In genomic region chr13:74891610-74892009, GRCh38 we compare ENCODE assay signal across 14 cellular contexts.
DNase-seq lines count a peak whose midpoint lies in the region; ATAC-seq, FAIRE-seq and TF ChIP-seq lines count a peak whose summit lies in the region.
"Had no signal": no experiment of that assay in that cellular context is flagged by ENCODE, and none has a peak within 500 bp of the region (broad histone marks: within the 10 kb centered on the region; RNA-seq: fewer than 3 reads in every experiment).

No MANE protein-coding gene starts in this region.

- POLR2A ChIA-PET in PC-3 (lab: Charles Lee; ENCODE audit: unreplicated experiment), result no interaction called here

- DNase-seq in H54 (ENCODE audit: insufficient read length, low spot score), result no peak
- DNase-seq in PC-3, result peak; percentile 84
- peak; percentile 46 for DNase-seq in epithelial cell of proximal tubule (ENCODE audit: low read depth)
- DNase-seq in renal cortical epithelial cell (ENCODE audit: low read depth), result peak; percentile 94
- no peak for DNase-seq in NCI-H1436 treated with DMSO at 0.1 percent for 48 hours (lab: John Stamatoyannopoulos, UW)
- DNase-seq in NCI-H524 (lab: John Stamatoyannopoulos, UW), result no peak
- DNase-seq: activated CD4-positive, alpha-beta T cell treated with anti-CD3 and anti-CD28 coated beads for 36 hours; effector CD4-positive, alpha-beta T cell; heart left ventricle; T-helper 1 cell had no signal

- no peaks in the 10 kb centered on the region for H3K27me3 ChIP-seq in PC-3 (ENCODE audit: low read length)
- H3K27me3 ChIP-seq: heart left ventricle had no signal

- no TSS peak for BruUV-seq in PC-3 (replicated peaks; lab: Mats Ljungman, UMichigan)

- H4K20me1 ChIP-seq in PC-3 (ENCODE audit: low read length), result no peaks in the 10 kb centered on the region

- intact Hi-C loops in PC-3 (cut with micrococcal nuclease), result loop anchor here (1.0 kb wide), 1 partner anchor 20 kb away; no protein-coding TSS in a partner anchor

- H3K36me3 ChIP-seq in PC-3 (ENCODE audit: low read depth, low read length), result no peaks in the 10 kb centered on the region
- H3K36me3 ChIP-seq: heart left ventricle, thoracic aorta had no signal

- no peaks in the 10 kb centered on the region for H3F3A ChIP-seq in PC-3 (ENCODE audit: low read length, unreplicated experiment)

- CTCF ChIA-PET in PC-3 (lab: Charles Lee), result interaction anchor here (0.6 kb wide), 1 partner anchor 324 kb away, joined by 4 read pairs; no protein-coding TSS in a partner anchor

- peak overlapping the region; percentile 13; the same call in 1 of the 2 replicates for H3K9ac ChIP-seq in PC-3 (ENCODE audit: low read length)
- H3K9ac ChIP-seq: KMS-11 had no signal

- ATAC-seq in PC-3, result peak; percentile 91
- ATAC-seq in GM19035 (IDR thresholded peaks at IDR 0.05; ENCODE audit: unreplicated experiment), result no peak
- ATAC-seq in GM21423 (IDR thresholded peaks at IDR 0.05; ENCODE audit: unreplicated experiment), result no peak
- ATAC-seq: activated CD4-positive, alpha-beta T cell treated with anti-CD3 and anti-CD28 coated beads for 36 hours had no signal

- H3K9me3 ChIP-seq in PC-3 (ENCODE audit: low read length), result no peaks in the 10 kb centered on the region
- H3K9me3 ChIP-seq: heart left ventricle, thoracic aorta had no signal

- no peak for TF ChIP-seq POLR2A in H54 (IDR thresholded peaks at IDR 0.05; ENCODE audit: low read depth, low read length)

- no peak for TF ChIP-seq CTCF in PC-3 (conservative IDR thresholded peaks at IDR 0.05; ENCODE audit: low read depth, low read length)
- TF ChIP-seq CTCF in epithelial cell of proximal tubule (conservative IDR thresholded peaks at IDR 0.05; ENCODE audit: low read depth, low read length), result no peak

- H3K79me2 ChIP-seq in PC-3 (ENCODE audit: low read length), result no peaks in the 10 kb centered on the region

- H3K4me3 ChIP-seq in PC-3 (ENCODE audit: low read length) (no peak overlapping the region), epithelial cell of proximal tubule (ENCODE audit: low read depth, low read length) (no peak overlapping the region)
- H3K4me3 ChIP-seq: heart left ventricle had no signal

- H3K4me2 ChIP-seq in PC-3 (ENCODE audit: low read length), result peak overlapping the region; percentile 51
- H3K4me2 ChIP-seq: KMS-11 had no signal

- H3K4me1 ChIP-seq in PC-3 (ENCODE audit: insufficient read depth, low read length), result peaks cover 32% of the 10 kb centered on the region

- peak overlapping the region; percentile 76 for H3K27ac ChIP-seq in PC-3 (ENCODE audit: low read length)
- H3K27ac ChIP-seq: heart left ventricle, KMS-11, thoracic aorta had no signal

- H2AFZ ChIP-seq in PC-3 (ENCODE audit: low read length), result no peak overlapping the region

- H3K9me2 ChIP-seq in PC-3 (replicated peaks; ENCODE audit: low read length), result no peaks in the 10 kb centered on the region

- FAIRE-seq in H54 (lab: Jason Lieb, UNC), result peak; percentile 89

Comparison
In these comparisons a context has a peak if more than half of its experiments do, and no peak if none do; other contexts are left out.
1. DNase-seq: peak in PC-3 (single experiment), epithelial cell of proximal tubule (single experiment) and renal cortical epithelial cell (single experiment); none in H54 (single experiment), NCI-H1436 treated with DMSO at 0.1 percent for 48 hours (single experiment) and NCI-H524 (0 of 2).